In the genomic region with DNA sequence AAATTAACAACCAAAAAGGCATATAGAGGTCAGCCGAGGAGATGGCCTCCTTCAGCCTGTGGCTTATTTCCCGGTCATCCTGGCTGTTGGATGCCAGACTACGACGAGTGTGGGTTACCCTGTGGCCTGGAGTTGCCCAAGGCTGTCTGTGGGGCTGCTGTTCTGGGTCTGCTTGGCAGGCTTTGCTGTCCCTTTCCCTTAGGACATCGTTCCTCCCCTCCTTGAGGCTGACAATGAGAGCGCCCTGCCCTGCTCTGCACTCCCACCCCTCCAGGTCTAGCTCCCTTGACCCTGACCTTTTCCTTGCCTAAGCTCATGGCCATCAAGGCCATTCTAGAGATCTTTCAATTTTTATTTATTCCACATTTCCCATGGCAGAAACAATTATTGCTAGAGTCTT, we compare ENCODE assay signal across 17 cellular contexts. TPM values are rescaled to one million over a fixed set of nuclear protein-coding genes. Genes with fewer than 3 reads are reported as not detected.
DNase-seq lines count a peak whose midpoint lies in the region; ATAC-seq and TF ChIP-seq lines count a peak whose summit lies in the region.
"Had no signal": no experiment of that assay in that cellular context is flagged by ENCODE, and none has a peak within 500 bp of the region (broad histone marks: within the 10 kb centered on the region; RNA-seq: fewer than 3 reads in every experiment).

No MANE protein-coding gene starts in this region.

- peaks cover 29% of the 10 kb centered on the region for H3K4me1 ChIP-seq in CD4-positive, alpha-beta memory T cell (ENCODE audit: insufficient read depth, low read length)

- peak overlapping the region in 6 of 8 donors; percentile 10 to 43 (median 32) for H3K4me3 Mint-ChIP-seq in CD4-positive, alpha-beta memory T cell
- peak overlapping the region; percentile 44 for H3K4me3 Mint-ChIP-seq in activated naive CD8-positive, alpha-beta T cell treated with anti-CD3 and anti-CD28 coated beads, Interleukin-2, amount 50 U/mL, for 24 hours
- peak overlapping the region; percentile 65 for H3K4me3 Mint-ChIP-seq in neural crest cell

- no peak for DNase-seq in CD4-positive, alpha-beta memory T cell
- DNase-seq in H7: peak; percentile 7
- no peak for DNase-seq in activated naive CD8-positive, alpha-beta T cell treated with anti-CD3 and anti-CD28 coated beads, Interleukin-2, amount 50 U/mL, for 24 hours
- DNase-seq in neural crest cell (ENCODE audit: low read depth, low spot score): no peak
- no peak for DNase-seq in NCI-H2227 (lab: John Stamatoyannopoulos, UW; ENCODE audit: unreplicated experiment)
- DNase-seq: activated naive CD4-positive, alpha-beta T cell treated with anti-CD3 and anti-CD28 coated beads, Interleukin-2, amount 50 U/mL, for 16 hours; BE2C; mesendoderm; NCI-H187 treated with DMSO at 0.1 percent for 48 hours; NCI-H510A; SIG-M5; T-helper 9 cell had no signal

- no peaks in the 10 kb centered on the region for H3K27me3 Mint-ChIP-seq in CD4-positive, alpha-beta memory T cell
- H3K27me3 Mint-ChIP-seq in activated naive CD8-positive, alpha-beta T cell treated with anti-CD3 and anti-CD28 coated beads, Interleukin-2, amount 50 U/mL, for 24 hours: no peaks in the 10 kb centered on the region
- H3K27me3 Mint-ChIP-seq in neural crest cell (ENCODE audit: low read depth): no peaks in the 10 kb centered on the region

- intact Hi-C loops in CD4-positive, alpha-beta memory T cell (cut with micrococcal nuclease): no loop called here

- CTCF ChIA-PET in CD4-positive, alpha-beta memory T cell (lab: Charles Lee; ENCODE audit: partially characterized antibody): interaction anchor here (1.4 to 1.6 kb wide), 2 partner anchors 9 to 75 kb away, joined by 4 to 7 read pairs; no protein-coding TSS in a partner anchor

- H3K27ac ChIP-seq in CD4-positive, alpha-beta memory T cell (ENCODE audit: low read depth, low read length): no peak overlapping the region
- H3K27ac ChIP-seq: neutrophil, right lobe of liver, thoracic aorta had no signal

- no peaks in the 10 kb centered on the region for H3K36me3 ChIP-seq in CD4-positive, alpha-beta memory T cell (ENCODE audit: insufficient read depth, low read length)
- no peaks in the 10 kb centered on the region for H3K36me3 ChIP-seq in H7 (replicated peaks; ENCODE audit: control insufficient read depth, insufficient read depth, low read length)
- H3K36me3 ChIP-seq: right lobe of liver had no signal

- no peak overlapping the region for H3K4me3 ChIP-seq in CD4-positive, alpha-beta memory T cell (ENCODE audit: low read length in 2 of 2)
- no peak overlapping the region for H3K4me3 ChIP-seq in H7 (ENCODE audit: insufficient read depth, low read depth, low read length)
- H3K4me3 ChIP-seq: right lobe of liver, thoracic aorta had no signal

- no peaks in the 10 kb centered on the region for H3K9me3 Mint-ChIP-seq in CD4-positive, alpha-beta memory T cell
- H3K9me3 Mint-ChIP-seq in activated naive CD8-positive, alpha-beta T cell treated with anti-CD3 and anti-CD28 coated beads, Interleukin-2, amount 50 U/mL, for 24 hours: no peaks in the 10 kb centered on the region
- no peaks in the 10 kb centered on the region for H3K9me3 Mint-ChIP-seq in neural crest cell

- POLR2A ChIA-PET in CD4-positive, alpha-beta memory T cell (lab: Charles Lee; ENCODE audit: partially characterized antibody): interaction anchor here (1.1 to 6.3 kb wide), 5 partner anchors 13 to 200 kb away, joined by 3 to 60 read pairs (median 41); partner anchors contain the start of genes B3GNT9, FBXL8, TMEM208 and TRADD

- H3K27ac Mint-ChIP-seq in CD4-positive, alpha-beta memory T cell: peak overlapping the region in 6 of 7 donors; percentile 42 to 89 (median 65)
- peak overlapping the region; percentile 49 for H3K27ac Mint-ChIP-seq in activated naive CD8-positive, alpha-beta T cell treated with anti-CD3 and anti-CD28 coated beads, Interleukin-2, amount 50 U/mL, for 24 hours
- no peak overlapping the region for H3K27ac Mint-ChIP-seq in neural crest cell (ENCODE audit: unreplicated experiment)

- TF ChIP-seq CTCF in neural crest cell (conservative IDR thresholded peaks at IDR 0.05): no peak

- ATAC-seq in activated naive CD8-positive, alpha-beta T cell treated with anti-CD3 and anti-CD28 coated beads, Interleukin-2, amount 50 U/mL, for 24 hours: no peak
- no peak for ATAC-seq in GM18870 (IDR thresholded peaks at IDR 0.05; ENCODE audit: unreplicated experiment)
- ATAC-seq in HG02759 (IDR thresholded peaks at IDR 0.05; ENCODE audit: unreplicated experiment): no peak
- ATAC-seq: right lobe of liver had no signal

- H3K36me3 Mint-ChIP-seq in CD4-positive, alpha-beta memory T cell: peaks cover 0 to 14% of the 10 kb centered on the region in 2 donors
- H3K36me3 Mint-ChIP-seq in activated naive CD8-positive, alpha-beta T cell treated with anti-CD3 and anti-CD28 coated beads, Interleukin-2, amount 50 U/mL, for 24 hours (ENCODE audit: low read depth): peaks cover 17% of the 10 kb centered on the region
- peaks cover 3% of the 10 kb centered on the region for H3K36me3 Mint-ChIP-seq in neural crest cell (ENCODE audit: low read depth)

- no peaks in the 10 kb centered on the region for H3K27me3 ChIP-seq in CD4-positive, alpha-beta memory T cell (ENCODE audit: insufficient read depth, low read length)
- 0 out of 2 replicates have a peak, but pooled peaks cover 2% of the 10 kb centered on the region for H3K27me3 ChIP-seq in H7 (ENCODE audit: control insufficient read depth, insufficient read depth, low read length)
- H3K27me3 ChIP-seq: BE2C, neutrophil, right lobe of liver had no signal

- H3K4me1 Mint-ChIP-seq in CD4-positive, alpha-beta memory T cell: peaks cover 13 to 39% (median 26%) of the 10 kb centered on the region in 4 donors
- H3K4me1 Mint-ChIP-seq in activated naive CD8-positive, alpha-beta T cell treated with anti-CD3 and anti-CD28 coated beads, Interleukin-2, amount 50 U/mL, for 24 hours: peaks cover 34% of the 10 kb centered on the region
- H3K4me1 Mint-ChIP-seq in neural crest cell: peaks cover 35% of the 10 kb centered on the region

- no peaks in the 10 kb centered on the region for H3K9me3 ChIP-seq in CD4-positive, alpha-beta memory T cell (ENCODE audit: control insufficient read depth in 1 of 2, low read length in 2 of 2)
- H3K9me3 ChIP-seq: BE2C, neutrophil, right lobe of liver, thoracic aorta had no signal

RNA-seq across cellular contexts. Expression of gene CBFB, which starts 1.9 kb away (rescaled TPM):
- total RNA-seq in CD4-positive, alpha-beta memory T cell: 100 to 1,000 TPM; 112 TPM
- polyA plus RNA-seq in CD4-positive, alpha-beta memory T cell: 100 to 1,000 TPM; 102 to 108 TPM
- total RNA-seq in H7 (2014; rRNA removed; shearing (Covaris generic)): 31.4 and 49.3 TPM in 2 replicates
- 106 TPM in 2 replicates for total RNA-seq in neural crest cell

RNA-seq across cellular contexts. Expression of gene CES4A, which starts 38.7 kb away (rescaled TPM):
- 10 to 100 TPM; 19.8 to 21.9 TPM for total RNA-seq in CD4-positive, alpha-beta memory T cell
- 10 to 100 TPM in 1 of 2 donors, 1 to 10 TPM in 1; 4.1 to 12.2 TPM for polyA plus RNA-seq in CD4-positive, alpha-beta memory T cell
- 0.07 and 0.45 TPM in 2 replicates for total RNA-seq in H7 (2014; rRNA removed; shearing (Covaris generic))
- total RNA-seq in neural crest cell: 1.8 TPM in 2 replicates
